ENCODE assay signal across 3 cellular contexts in genomic region chr3:115154611-115155010, GRCh38.
TF ChIP-seq lines count a peak whose summit lies in the region.

No MANE protein-coding gene starts in this region.

TF ChIP-seq in SK-N-SH, 30 proteins besides CTCF, POLR2A, EP300 and RAD21 (continued from another document):
- TF ChIP-seq FOXM1 (IDR thresholded peaks at IDR 0.05; ENCODE audit: low read depth) = no peak
- TF ChIP-seq TAF1 (IDR thresholded peaks at IDR 0.05; ENCODE audit: borderline replicate concordance, low read depth, low read length) = no peak
- TF ChIP-seq MXI1 (IDR thresholded peaks at IDR 0.05; ENCODE audit: low read depth, low read length) = no peak
- TF ChIP-seq MEF2A (IDR thresholded peaks at IDR 0.05; ENCODE audit: borderline replicate concordance, low read depth) = no peak
- TF ChIP-seq FOSL2 (IDR thresholded peaks at IDR 0.05; ENCODE audit: borderline replicate concordance, low read depth) = no peak
- TF ChIP-seq EZH2phosphoT487 (IDR thresholded peaks at IDR 0.05; ENCODE audit: borderline replicate concordance, low read depth) = no peak
- TF ChIP-seq CHD2 (IDR thresholded peaks at IDR 0.05; ENCODE audit: low read length, partially characterized antibody) = no peak
- no peak for TF ChIP-seq GATA2 (CRISPR knock-in tag; IDR thresholded peaks at IDR 0.05)
- no peak for TF ChIP-seq ZBTB33 (IDR thresholded peaks at IDR 0.05; ENCODE audit: borderline replicate concordance, low read depth)
- no peak for TF ChIP-seq TEAD4 (IDR thresholded peaks at IDR 0.05; ENCODE audit: borderline replicate concordance, insufficient read depth)
- no peak for TF ChIP-seq RFX5 (IDR thresholded peaks at IDR 0.05; ENCODE audit: low read length)
- TF ChIP-seq RXRA (IDR thresholded peaks at IDR 0.05; ENCODE audit: borderline replicate concordance, low read depth) = no peak
- TF ChIP-seq FOXJ3 (CRISPR knock-in tag; IDR thresholded peaks at IDR 0.05) = no peak
- TF ChIP-seq ELF1 (IDR thresholded peaks at IDR 0.05) = no peak
- TF ChIP-seq TCF12 (IDR thresholded peaks at IDR 0.05) = no peak
- no peak for TF ChIP-seq POLR2AphosphoS5 (IDR thresholded peaks at IDR 0.05; ENCODE audit: low read depth, low read length)
TF ChIP-seq in SK-N-SH: peak in this region for 0.

TF ChIP-seq in SK-N-SH treated with all-trans-retinoic acid at 6 μM for 48 hours, 23 proteins besides CTCF, POLR2A, EP300 and RAD21 (continued from another document):
- TF ChIP-seq GLIS3 (CRISPR knock-in tag; IDR thresholded peaks at IDR 0.05) (no peak), CSRNP3 (CRISPR knock-in tag; IDR thresholded peaks at IDR 0.05) (no peak), ZNF565 (CRISPR knock-in tag; conservative IDR thresholded peaks at IDR 0.05; ENCODE audit: low read depth) (no peak), ZFP30 (CRISPR knock-in tag; IDR thresholded peaks at IDR 0.05) (no peak), TSHZ2 (CRISPR knock-in tag; IDR thresholded peaks at IDR 0.05) (no peak), PPARA (CRISPR knock-in tag; IDR thresholded peaks at IDR 0.05; ENCODE audit: borderline replicate concordance) (no peak), ZC3H10 (CRISPR knock-in tag; IDR thresholded peaks at IDR 0.05) (no peak), OSR1 (CRISPR knock-in tag; IDR thresholded peaks at IDR 0.05) (no peak), ISL1 (CRISPR knock-in tag; IDR thresholded peaks at IDR 0.05) (no peak)

TF ChIP-seq in WTC11, 78 proteins besides CTCF, POLR2A, EP300 and RAD21 (continued from another document):
- no peak for TF ChIP-seq ATF2 (CRISPR knock-in tag; IDR thresholded peaks at IDR 0.05; ENCODE audit: borderline replicate concordance, low read depth)
- no peak for TF ChIP-seq ZBTB43 (CRISPR knock-in tag; IDR thresholded peaks at IDR 0.05)
- no peak for TF ChIP-seq ZNF671 (CRISPR knock-in tag; IDR thresholded peaks at IDR 0.05)
- no peak for TF ChIP-seq STAT6 (CRISPR knock-in tag; conservative IDR thresholded peaks at IDR 0.05; ENCODE audit: low read depth)
- no peak for TF ChIP-seq ZNF425 (CRISPR knock-in tag; conservative IDR thresholded peaks at IDR 0.05)
- TF ChIP-seq ZNF416 (CRISPR knock-in tag; IDR thresholded peaks at IDR 0.05) = no peak
- TF ChIP-seq FOXP4 (CRISPR knock-in tag; IDR thresholded peaks at IDR 0.05) = no peak
- no peak for TF ChIP-seq MLX (CRISPR knock-in tag; IDR thresholded peaks at IDR 0.05)
- TF ChIP-seq ZNF138 (CRISPR knock-in tag; conservative IDR thresholded peaks at IDR 0.05) = no peak
- TF ChIP-seq MAX (CRISPR knock-in tag; IDR thresholded peaks at IDR 0.05) = no peak
- TF ChIP-seq E2F5 (CRISPR knock-in tag; IDR thresholded peaks at IDR 0.05) = no peak
- TF ChIP-seq ZNF121 (CRISPR knock-in tag; IDR thresholded peaks at IDR 0.05) = no peak
- TF ChIP-seq FOXJ3 (CRISPR knock-in tag; IDR thresholded peaks at IDR 0.05; ENCODE audit: borderline replicate concordance) = no peak
- no peak for TF ChIP-seq ZNF396 (CRISPR knock-in tag; IDR thresholded peaks at IDR 0.05; ENCODE audit: borderline replicate concordance)
- TF ChIP-seq ZNF317 (CRISPR knock-in tag; IDR thresholded peaks at IDR 0.05; ENCODE audit: borderline replicate concordance, low read depth) = no peak
- TF ChIP-seq TEAD1 (CRISPR knock-in tag; IDR thresholded peaks at IDR 0.05) = no peak
